ENCODE assay signal across 20 cellular contexts in genomic region chr2:17336458-17336857, GRCh38.
DNase-seq lines count a peak whose midpoint lies in the region; ATAC-seq and TF ChIP-seq lines count a peak whose summit lies in the region.
"Had no signal": no experiment of that assay in that cellular context is flagged by ENCODE, and none has a peak within 500 bp of the region (broad histone marks: within the 10 kb centered on the region; RNA-seq: fewer than 3 reads in every experiment).

No MANE protein-coding gene starts in this region.

- no peak for TF ChIP-seq CTCF in foreskin keratinocyte (conservative IDR thresholded peaks at IDR 0.05)

- peak overlapping the region; percentile 33 for H3K27ac ChIP-seq in foreskin keratinocyte
- H3K27ac ChIP-seq: A549 had no signal

- no peaks in the 10 kb centered on the region for H3K27me3 ChIP-seq in foreskin keratinocyte

- no peaks in the 10 kb centered on the region for H3K4me1 ChIP-seq in foreskin keratinocyte

- ATAC-seq in HG02938 (IDR thresholded peaks at IDR 0.05; ENCODE audit: unreplicated experiment) (peak; percentile 42), foreskin keratinocyte (no peak)
- ATAC-seq: A549, GM12878, GM23338, HCT116 had no signal

- DNase-seq in Ammon's horn (ENCODE audit: low spot score): peak; percentile 18
- DNase-seq in foreskin keratinocyte: no peak
- no peak for DNase-seq in medulla oblongata (ENCODE audit: extremely low spot score)
- no peak for DNase-seq in HUDEP-2 (lab: John Stamatoyannopoulos, UW; ENCODE audit: unreplicated experiment in 76 of 76)
- no peak for DNase-seq in HK-2 (ENCODE audit: unreplicated experiment)
- DNase-seq: 8988T; ACHN; AML-193; Calu3; CD4-positive, alpha-beta memory T cell; COR-L47; DMS79; EL; GDM1; H9 had no signal
